In the genomic region with DNA sequence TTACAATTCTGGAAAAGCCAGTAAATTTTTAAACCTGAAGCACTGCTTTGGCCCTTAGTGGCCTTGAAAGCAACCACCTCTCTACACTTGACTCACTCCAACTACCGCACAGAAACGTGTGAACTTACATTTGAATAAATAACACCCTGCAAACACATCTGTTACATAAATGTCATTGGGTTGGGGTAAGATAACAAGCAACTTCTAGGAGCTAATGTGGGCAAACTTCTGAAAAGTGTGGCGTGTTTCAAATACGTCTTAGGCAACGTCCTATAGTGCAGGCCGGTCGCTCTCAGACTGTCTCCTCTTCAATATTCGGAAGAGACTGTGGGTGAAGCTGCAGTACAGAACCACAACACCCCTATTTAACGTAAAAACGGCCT, we compare ENCODE assay signal across 8 cellular contexts. TPM values are rescaled to one million over a fixed set of nuclear protein-coding genes. Genes with fewer than 3 reads are reported as not detected.
DNase-seq lines count a peak whose midpoint lies in the region; ATAC-seq and TF ChIP-seq lines count a peak whose summit lies in the region.

No MANE protein-coding gene starts in this region.

- DNase-seq in NCI-H146 (lab: John Stamatoyannopoulos, UW) = peak; percentile 26
- DNase-seq in NCI-H146 treated with DMSO at 0.1 percent for 48 hours (lab: John Stamatoyannopoulos, UW; ENCODE audit: unreplicated experiment) = no peak
- peak; percentile 20 for DNase-seq in MCF 10A (ENCODE audit: unreplicated experiment)
- DNase-seq in left kidney (ENCODE audit: low read depth, low spot score) = peak; percentile 37
- peak in 1 of 49 donors; percentile 44 for DNase-seq in substantia nigra (lab: John Stamatoyannopoulos, UW)
- DNase-seq in SKM-1 treated with dmso at 0.1 percent for 144 hours (lab: John Stamatoyannopoulos, UW; ENCODE audit: unreplicated experiment) = no peak

- H3K27me3 Mint-ChIP-seq in MCF 10A (ENCODE audit: insufficient read depth, unreplicated experiment) = peaks cover 3% of the 10 kb centered on the region

- H3K27ac ChIP-seq in KOPT-K1 (ENCODE audit: low read depth, low read length, poor library complexity, severe bottlenecking) = peak overlapping the region; percentile 69
- peak overlapping the region; percentile 73 for H3K27ac ChIP-seq in substantia nigra (ENCODE audit: low read depth, low read length, poor library complexity, severe bottlenecking)

- H3K9me3 ChIP-seq in KOPT-K1 (ENCODE audit: insufficient read depth, low read length, poor library complexity, severe bottlenecking) = no peaks in the 10 kb centered on the region

- H3K36me3 Mint-ChIP-seq in MCF 10A (ENCODE audit: insufficient read depth, unreplicated experiment) = peaks cover 9% of the 10 kb centered on the region

- POLR2A ChIA-PET in MCF 10A (lab: Yijun Ruan, JAX) = interaction anchor here (1.0 to 1.8 kb wide), 5 partner anchors 17 to 808 kb away, joined by 4 to 5 read pairs (median 4); no protein-coding TSS in a partner anchor

- CTCF ChIA-PET in MCF 10A (lab: Yijun Ruan, JAX) = interaction anchor here (0.6 to 3.1 kb wide), 2 partner anchors 24 to 853 kb away, joined by 6 to 16 read pairs; no protein-coding TSS in a partner anchor

- intact Hi-C loops in MCF 10A (cut with micrococcal nuclease) = no loop called here

- H3K36me3 ChIP-seq in KOPT-K1 (ENCODE audit: insufficient read depth, low read length) = peaks cover 18% of the 10 kb centered on the region

- peak; percentile 40 for ATAC-seq in GM21723 (IDR thresholded peaks at IDR 0.05; ENCODE audit: unreplicated experiment)

- H3K27ac Mint-ChIP-seq in MCF 10A (ENCODE audit: low read depth, unreplicated experiment) = peak overlapping the region; percentile 78

- no peak for TF ChIP-seq CTCF in MCF 10A (IDR thresholded peaks at IDR 0.05; ENCODE audit: unreplicated experiment)

- BruUV-seq in MCF 10A (replicated peaks; lab: Mats Ljungman, UMichigan) = TSS peak; percentile 73

- H3K4me3 Mint-ChIP-seq in MCF 10A (ENCODE audit: unreplicated experiment) = peak overlapping the region; percentile 88

- peaks cover 24% of the 10 kb centered on the region for H3K4me1 Mint-ChIP-seq in MCF 10A (ENCODE audit: insufficient read depth, unreplicated experiment)

- H3K9me3 Mint-ChIP-seq in MCF 10A (ENCODE audit: unreplicated experiment) = no peaks in the 10 kb centered on the region

RNA-seq across cellular contexts. Expression of a gene that starts 0.5 kb away (rescaled TPM):
- total RNA-seq in MCF 10A (2022) = 25.4 and 34.1 TPM in 2 replicates

Comparison
In these comparisons a context has a peak if more than half of its experiments do, and no peak if none do; other contexts are left out.
1. DNase-seq: peak in NCI-H146 (single experiment), MCF 10A (single experiment) and left kidney (single experiment); none in NCI-H146 treated with DMSO at 0.1 percent for 48 hours (single experiment) and SKM-1 treated with dmso at 0.1 percent for 144 hours (single experiment).